ENCODE assay signal across 15 cellular contexts in the genomic region with DNA sequence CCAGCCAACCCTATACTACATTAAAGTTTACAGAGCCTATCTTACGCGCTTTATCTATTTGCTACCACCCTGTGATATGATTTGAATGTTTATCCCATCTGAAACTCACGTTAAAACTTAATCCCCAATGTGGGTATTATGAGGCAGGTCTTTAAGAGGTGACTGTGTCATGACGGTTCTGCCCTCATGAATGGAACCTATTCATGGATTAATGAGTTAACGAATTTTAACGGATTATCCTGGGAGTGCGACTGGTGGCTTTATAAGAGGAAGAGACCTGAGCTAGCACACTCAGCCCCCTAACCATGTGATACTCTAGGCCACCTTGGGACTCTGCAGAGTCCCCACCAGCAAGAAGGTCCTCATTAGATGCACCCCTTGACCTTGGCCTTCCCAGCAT. TPM values are rescaled to one million over a fixed set of nuclear protein-coding genes. Genes with fewer than 3 reads are reported as not detected.
DNase-seq lines count a peak whose midpoint lies in the region; ATAC-seq and TF ChIP-seq lines count a peak whose summit lies in the region.
"Had no signal": no experiment of that assay in that cellular context is flagged by ENCODE, and none has a peak within 500 bp of the region (broad histone marks: within the 10 kb centered on the region; RNA-seq: fewer than 3 reads in every experiment).

No MANE protein-coding gene starts in this region.

- no peaks in the 10 kb centered on the region for H3K27me3 ChIP-seq in adipocyte (replicated peaks; ENCODE audit: control insufficient read depth, insufficient read depth, low read length)
- H3K27me3 ChIP-seq in GM23338 (ENCODE audit: insufficient read depth) = no peaks in the 10 kb centered on the region
- H3K27me3 ChIP-seq: ascending aorta had no signal

- no peaks in the 10 kb centered on the region for H3K9me3 ChIP-seq in adipocyte (ENCODE audit: control insufficient read depth, low read length)
- H3K9me3 ChIP-seq: ascending aorta had no signal

- no peak overlapping the region for H3K4me2 ChIP-seq in GM23338

- no peaks in the 10 kb centered on the region for H3K27me3 Mint-ChIP-seq in activated CD4-positive, alpha-beta T cell treated with anti-CD3 and anti-CD28 coated beads, Interleukin-2, amount 10 ng/mL, durations not matched to agents 24 days and 14 days
- H3K27me3 Mint-ChIP-seq in GM23338 (ENCODE audit: insufficient read depth, low read depth, poor library complexity) = peaks cover 11% of the 10 kb centered on the region

- H3K4me3 ChIP-seq in adipocyte (ENCODE audit: low read length) (peak overlapping the region; percentile 47), GM23338 (no peak overlapping the region)
- H3K4me3 ChIP-seq: ascending aorta, K562, smooth muscle cell had no signal

- H4K20me1 ChIP-seq in GM23338 (replicated peaks; ENCODE audit: insufficient read depth) = peaks cover 38% of the 10 kb centered on the region

- no peak overlapping the region for H3K27ac ChIP-seq in GM23338 (ENCODE audit: low read depth)
- H3K27ac ChIP-seq: ascending aorta had no signal

- H3F3A ChIP-seq in GM23338 (replicated peaks; ENCODE audit: low read depth) = no peaks in the 10 kb centered on the region

- H3K79me2 ChIP-seq in GM23338 (replicated peaks; ENCODE audit: insufficient read depth) = peaks cover 98% of the 10 kb centered on the region

- no peaks in the 10 kb centered on the region for H3K9me2 ChIP-seq in GM23338 (ENCODE audit: insufficient read depth)

- intact Hi-C loops in activated CD4-positive, alpha-beta T cell treated with anti-CD3 and anti-CD28 coated beads, Interleukin-2, amount 10 ng/mL, durations not matched to agents 24 days and 14 days (cut with micrococcal nuclease) = no loop called here

- no peak overlapping the region for H3K9ac ChIP-seq in adipocyte (ENCODE audit: low read length)

- no peak for DNase-seq in activated CD4-positive, alpha-beta T cell treated with anti-CD3 and anti-CD28 coated beads, Interleukin-2, amount 10 ng/mL, durations not matched to agents 24 days and 14 days
- no peak for DNase-seq in activated CD4-positive, alpha-beta T cell treated with anti-CD3 and anti-CD28 coated beads, Interleukin-2, amount 50 U/mL, for 1 hour
- DNase-seq in NCI-H526 (lab: John Stamatoyannopoulos, UW) = peak; percentile 82 to 86
- no peak for DNase-seq in adipocyte (ENCODE audit: low read depth)
- DNase-seq in stimulated activated effector memory CD8-positive, alpha-beta T cell treated with anti-CD3 and anti-CD28 coated beads, Interleukin-12 subunit alpha, Interleukin-12 subunit beta, amount 100 ng/mL, for 72 hours (ENCODE audit: low spot score in 2 of 2) = no peak
- DNase-seq in stimulated activated CD4-positive, alpha-beta T cell treated with anti-CD3 and anti-CD28 coated beads, Interleukin-4, amount 100 ng/mL, for 24 hours = no peak
- no peak for DNase-seq in GM23338 (ENCODE audit: low spot score)
- DNase-seq in medulla oblongata (ENCODE audit: extremely low spot score) = no peak
- DNase-seq: activated CD4-positive, alpha-beta T cell treated with anti-CD3 and anti-CD28 coated beads, Interleukin-2, amount 50 U/mL, for 4 hours; foreskin melanocyte; NCI-H2227 treated with DMSO at 0.1 percent for 48 hours; stimulated activated naive CD8-positive, alpha-beta T cell treated with anti-CD3 and anti-CD28 coated beads, Interleukin-15, Interleukin-2, amounts not matched to agents 100 U/mL and 50 U/mL, for 24 hours had no signal

- H3K4me1 ChIP-seq in adipocyte (ENCODE audit: control insufficient read depth, insufficient read depth, low read length) = peaks cover 35% of the 10 kb centered on the region
- H3K4me1 ChIP-seq in GM23338 (ENCODE audit: insufficient read depth) = peaks cover 8% of the 10 kb centered on the region

- TF ChIP-seq CTCF in GM23338 (conservative IDR thresholded peaks at IDR 0.05; ENCODE audit: low read depth in 2 of 2) = no peak

- no peak for ATAC-seq in stimulated activated effector memory CD8-positive, alpha-beta T cell treated with anti-CD3 and anti-CD28 coated beads, Interleukin-12 subunit alpha, Interleukin-12 subunit beta, amount 100 ng/mL, for 72 hours
- ATAC-seq in GM23338 = no peak
- ATAC-seq: K562; stimulated activated naive CD8-positive, alpha-beta T cell treated with anti-CD3 and anti-CD28 coated beads, Interleukin-15, Interleukin-2, amounts not matched to agents 100 U/mL and 50 U/mL, for 24 hours had no signal

- no peak overlapping the region for H3K27ac Mint-ChIP-seq in activated CD4-positive, alpha-beta T cell treated with anti-CD3 and anti-CD28 coated beads, Interleukin-2, amount 10 ng/mL, durations not matched to agents 24 days and 14 days
- H3K27ac Mint-ChIP-seq in stimulated activated effector memory CD8-positive, alpha-beta T cell treated with anti-CD3 and anti-CD28 coated beads, Interleukin-12 subunit alpha, Interleukin-12 subunit beta, amount 100 ng/mL, for 72 hours = peak overlapping the region; percentile 93
- no peak overlapping the region for H3K27ac Mint-ChIP-seq in GM23338

- no peaks in the 10 kb centered on the region for H3K9me3 Mint-ChIP-seq in activated CD4-positive, alpha-beta T cell treated with anti-CD3 and anti-CD28 coated beads, Interleukin-2, amount 10 ng/mL, durations not matched to agents 24 days and 14 days
- no peaks in the 10 kb centered on the region for H3K9me3 Mint-ChIP-seq in stimulated activated effector memory CD8-positive, alpha-beta T cell treated with anti-CD3 and anti-CD28 coated beads, Interleukin-12 subunit alpha, Interleukin-12 subunit beta, amount 100 ng/mL, for 72 hours
- H3K9me3 Mint-ChIP-seq in GM23338 = no peaks in the 10 kb centered on the region

- H2AFZ ChIP-seq in GM23338 = no peak overlapping the region

- H3K4me1 Mint-ChIP-seq in activated CD4-positive, alpha-beta T cell treated with anti-CD3 and anti-CD28 coated beads, Interleukin-2, amount 10 ng/mL, durations not matched to agents 24 days and 14 days = peaks cover 58% of the 10 kb centered on the region
- peaks cover 63% of the 10 kb centered on the region for H3K4me1 Mint-ChIP-seq in stimulated activated effector memory CD8-positive, alpha-beta T cell treated with anti-CD3 and anti-CD28 coated beads, Interleukin-12 subunit alpha, Interleukin-12 subunit beta, amount 100 ng/mL, for 72 hours
- H3K4me1 Mint-ChIP-seq in GM23338 = peaks cover 22% of the 10 kb centered on the region

- H3K36me3 ChIP-seq in adipocyte (ENCODE audit: control insufficient read depth, insufficient read depth, low read length, severe bottlenecking) (no peaks in the 10 kb centered on the region), GM23338 (ENCODE audit: insufficient read depth) (no peaks in the 10 kb centered on the region)
- H3K36me3 ChIP-seq: ascending aorta had no signal

- no peaks in the 10 kb centered on the region for H3K36me3 Mint-ChIP-seq in activated CD4-positive, alpha-beta T cell treated with anti-CD3 and anti-CD28 coated beads, Interleukin-2, amount 10 ng/mL, durations not matched to agents 24 days and 14 days (ENCODE audit: low read depth)
- no peaks in the 10 kb centered on the region for H3K36me3 Mint-ChIP-seq in stimulated activated effector memory CD8-positive, alpha-beta T cell treated with anti-CD3 and anti-CD28 coated beads, Interleukin-12 subunit alpha, Interleukin-12 subunit beta, amount 100 ng/mL, for 72 hours
- no peaks in the 10 kb centered on the region for H3K36me3 Mint-ChIP-seq in GM23338 (ENCODE audit: low read depth)

- H3K4me3 Mint-ChIP-seq in activated CD4-positive, alpha-beta T cell treated with anti-CD3 and anti-CD28 coated beads, Interleukin-2, amount 10 ng/mL, durations not matched to agents 24 days and 14 days = peak overlapping the region; percentile 12
- H3K4me3 Mint-ChIP-seq in stimulated activated effector memory CD8-positive, alpha-beta T cell treated with anti-CD3 and anti-CD28 coated beads, Interleukin-12 subunit alpha, Interleukin-12 subunit beta, amount 100 ng/mL, for 72 hours = no peak overlapping the region
- no peak overlapping the region for H3K4me3 Mint-ChIP-seq in GM23338

TF ChIP-seq in GM23338, 12 proteins besides CTCF, POLR2A, EP300 and RAD21 (continues in another document):
- no peak for TF ChIP-seq ZNF114 (CRISPR knock-in tag; IDR thresholded peaks at IDR 0.05)

RNA-seq across cellular contexts. Expression of a gene that starts 37.8 kb away (rescaled TPM):
- 47.4 and 52.3 TPM in 2 replicates for total RNA-seq in activated CD4-positive, alpha-beta T cell treated with anti-CD3 and anti-CD28 coated beads, Interleukin-2, amount 10 ng/mL, durations not matched to agents 24 days and 14 days
- total RNA-seq in GM23338 (2014; rRNA removed; shearing (Covaris generic)) = 66.3 and 85.4 TPM in 2 replicates
- polyA plus RNA-seq in GM23338 (2016; fragmentation: Nextera tagmentation; extraction: Ambion mirVana) = 73.0 and 91.5 TPM in 2 replicates

Comparison
In these comparisons a context has a peak if more than half of its experiments do, and no peak if none do; other contexts are left out.
1. DNase-seq: peak in NCI-H526 (2 of 2); none in activated CD4-positive, alpha-beta T cell treated with anti-CD3 and anti-CD28 coated beads, Interleukin-2, amount 10 ng/mL, durations not matched to agents 24 days and 14 days (single experiment), activated CD4-positive, alpha-beta T cell treated with anti-CD3 and anti-CD28 coated beads, Interleukin-2, amount 50 U/mL, for 1 hour (single experiment), adipocyte (single experiment), stimulated activated effector memory CD8-positive, alpha-beta T cell treated with anti-CD3 and anti-CD28 coated beads, Interleukin-12 subunit alpha, Interleukin-12 subunit beta, amount 100 ng/mL, for 72 hours (0 of 2), stimulated activated CD4-positive, alpha-beta T cell treated with anti-CD3 and anti-CD28 coated beads, Interleukin-4, amount 100 ng/mL, for 24 hours (single experiment), GM23338 (single experiment) and medulla oblongata (single experiment).